Comparison of ENCODE assay signal across 1 cellular context in genomic region chr20:21397341-21398108, GRCh38.
TF ChIP-seq lines count a peak whose summit lies in the region.

Gene NKX2-4, minus strand, starts transcription at chr20:21397526. Its CDS starts 127 bp downstream, at chr20:21397399.

TF ChIP-seq in IMR-90, 13 proteins besides CTCF, POLR2A, EP300 and RAD21 (continued from another document):
- no peak for TF ChIP-seq RCOR1 (IDR thresholded peaks at IDR 0.05; ENCODE audit: insufficient replicate concordance, low read length)
- TF ChIP-seq CHD1 (IDR thresholded peaks at IDR 0.05; ENCODE audit: low read depth, low read length): no peak
- TF ChIP-seq MAFK (IDR thresholded peaks at IDR 0.05; ENCODE audit: low read depth, low read length): no peak
- no peak for TF ChIP-seq CEBPB (IDR thresholded peaks at IDR 0.05; ENCODE audit: low read depth, low read length)
- no peak for TF ChIP-seq MAZ (IDR thresholded peaks at IDR 0.05; ENCODE audit: borderline replicate concordance, low read depth, low read length)
